25 cellular contexts compared by ENCODE assay signal in the genomic region with DNA sequence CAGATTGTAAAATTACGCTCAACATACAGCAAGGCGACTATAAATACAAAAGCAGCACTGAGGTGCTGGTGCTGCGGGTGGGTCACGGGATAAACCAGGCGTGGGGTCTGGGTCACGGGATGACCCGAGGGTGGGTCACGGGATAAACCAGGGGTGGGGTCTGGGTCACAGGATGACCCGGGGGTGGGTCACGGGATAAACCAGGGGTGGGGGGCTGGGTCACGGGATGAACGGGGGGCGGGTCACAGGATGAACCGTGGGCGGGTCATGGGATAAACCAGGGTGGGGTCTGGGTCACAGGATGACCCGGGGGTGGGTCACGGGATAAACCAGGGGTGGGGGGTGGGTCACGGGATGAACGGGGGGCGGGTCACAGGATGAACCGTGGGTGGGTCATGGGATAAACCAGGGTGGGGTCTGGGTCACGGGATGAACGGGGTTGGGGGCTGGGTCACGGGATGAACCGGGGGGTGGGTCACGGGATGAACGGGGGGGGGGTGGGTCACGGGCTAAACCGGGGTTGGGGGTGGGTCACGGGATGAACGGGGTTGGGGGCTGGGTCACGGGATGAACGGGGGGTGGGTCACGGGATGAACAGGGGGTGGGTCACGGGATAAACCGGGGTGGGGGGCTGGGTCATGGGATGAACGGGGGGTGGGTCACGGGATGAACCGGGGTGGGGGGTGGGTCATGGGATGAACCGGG. TPM values are rescaled to one million over a fixed set of nuclear protein-coding genes. Genes with fewer than 3 reads are reported as not detected.
DNase-seq lines count a peak whose midpoint lies in the region; ATAC-seq and TF ChIP-seq lines count a peak whose summit lies in the region.
"Had no signal": no experiment of that assay in that cellular context is flagged by ENCODE, and none has a peak within 500 bp of the region (broad histone marks: within the 10 kb centered on the region; RNA-seq: fewer than 3 reads in every experiment).

No MANE protein-coding gene starts in this region.

- no peak overlapping the region for H3K27ac Mint-ChIP-seq in activated CD4-positive, alpha-beta memory T cell treated with anti-CD3 and anti-CD28 coated beads for 36 hours
- no peak overlapping the region for H3K27ac Mint-ChIP-seq in activated CD4-positive, alpha-beta memory T cell treated with anti-CD3 and anti-CD28 coated beads, Interleukin-2, amount 10 ng/mL, durations not matched to agents 7 days and 5 days
- H3K27ac Mint-ChIP-seq: activated naive CD4-positive, alpha-beta T cell treated with anti-CD3 and anti-CD28 coated beads, Interleukin-2, amount 50 U/mL, for 72 hours; activated T-helper 17 cell treated with anti-CD3 and anti-CD28 coated beads, Interleukin-2, amount 50 U/mL, for 72 hours; CD4-positive, CD25-positive, alpha-beta regulatory T cell; immature natural killer cell had no signal

- H3K27ac ChIP-seq in PC-9: no peak overlapping the region
- no peak overlapping the region for H3K27ac ChIP-seq in testis
- H3K27ac ChIP-seq: gastroesophageal sphincter, parathyroid adenoma had no signal

- ATAC-seq in mucosa of descending colon (no peak), HG02852 (IDR thresholded peaks at IDR 0.05; ENCODE audit: unreplicated experiment) (no peak)
- ATAC-seq: activated naive CD4-positive, alpha-beta T cell treated with anti-CD3 and anti-CD28 coated beads, Interleukin-2, amount 50 U/mL, for 72 hours; activated T-helper 17 cell treated with anti-CD3 and anti-CD28 coated beads, Interleukin-2, amount 50 U/mL, for 72 hours; gastroesophageal sphincter had no signal

- no peaks in the 10 kb centered on the region for H3K9me3 Mint-ChIP-seq in activated CD4-positive, alpha-beta memory T cell treated with anti-CD3 and anti-CD28 coated beads for 36 hours
- H3K9me3 Mint-ChIP-seq in activated CD4-positive, alpha-beta memory T cell treated with anti-CD3 and anti-CD28 coated beads, Interleukin-2, amount 10 ng/mL, durations not matched to agents 7 days and 5 days: no peaks in the 10 kb centered on the region
- H3K9me3 Mint-ChIP-seq: activated T-helper 17 cell treated with anti-CD3 and anti-CD28 coated beads, Interleukin-2, amount 50 U/mL, for 72 hours had no signal

- intact Hi-C loops in activated CD4-positive, alpha-beta memory T cell treated with anti-CD3 and anti-CD28 coated beads for 36 hours (cut with micrococcal nuclease): no loop called here
- intact Hi-C loops in PC-9 (cut with micrococcal nuclease; ENCODE audit: unreplicated experiment) (no loop called here), mucosa of descending colon (cut with DNase I, micrococcal nuclease) (no loop called here), testis (cut with DNase I; ENCODE audit: low total_unique reads) (no loop called here)

- no peaks in the 10 kb centered on the region for H4K20me1 ChIP-seq in PC-9 (ENCODE audit: insufficient read depth)

- POLR2A ChIA-PET in activated CD4-positive, alpha-beta memory T cell treated with anti-CD3 and anti-CD28 coated beads for 36 hours (lab: Charles Lee): no interaction called here
- POLR2A ChIA-PET in activated CD4-positive, alpha-beta memory T cell treated with anti-CD3 and anti-CD28 coated beads, Interleukin-2, amount 10 ng/mL, durations not matched to agents 7 days and 5 days (lab: Charles Lee): no interaction called here
- POLR2A ChIA-PET in PC-9 (lab: Charles Lee; ENCODE audit: unreplicated experiment): no interaction called here

- H3K27me3 Mint-ChIP-seq in activated CD4-positive, alpha-beta memory T cell treated with anti-CD3 and anti-CD28 coated beads for 36 hours: peaks cover 18% of the 10 kb centered on the region
- peaks cover 11% of the 10 kb centered on the region for H3K27me3 Mint-ChIP-seq in activated CD4-positive, alpha-beta memory T cell treated with anti-CD3 and anti-CD28 coated beads, Interleukin-2, amount 10 ng/mL, durations not matched to agents 7 days and 5 days

- H3K79me2 ChIP-seq in PC-9 (ENCODE audit: low read depth): no peaks in the 10 kb centered on the region
- H3K79me2 ChIP-seq: parathyroid adenoma had no signal

- H3K9me2 ChIP-seq in PC-9 (ENCODE audit: insufficient read depth): no peaks in the 10 kb centered on the region

- H3K36me3 ChIP-seq in PC-9 (ENCODE audit: low read depth): no peaks in the 10 kb centered on the region
- no peaks in the 10 kb centered on the region for H3K36me3 ChIP-seq in mucosa of descending colon (ENCODE audit: low read depth)
- no peaks in the 10 kb centered on the region for H3K36me3 ChIP-seq in testis (ENCODE audit: low read depth, missing control alignments)
- H3K36me3 ChIP-seq: gastroesophageal sphincter, transverse colon had no signal

- no peak overlapping the region for H2AFZ ChIP-seq in PC-9
- H2AFZ ChIP-seq: parathyroid adenoma had no signal

- TF ChIP-seq POLR2A in testis (IDR thresholded peaks at IDR 0.05): no peak

- 0 out of 2 replicates have a peak, but pooled peaks cover 3% of the 10 kb centered on the region for H3K9me3 ChIP-seq in PC-9 (ENCODE audit: insufficient read depth, low read depth)
- no peaks in the 10 kb centered on the region for H3K9me3 ChIP-seq in mucosa of descending colon
- H3K9me3 ChIP-seq in testis: no peaks in the 10 kb centered on the region
- H3K9me3 ChIP-seq: transverse colon had no signal

- H3K27me3 ChIP-seq in PC-9 (ENCODE audit: insufficient read depth, low read depth) (peaks cover 41% of the 10 kb centered on the region), testis (no peaks in the 10 kb centered on the region)

- peaks cover 14% of the 10 kb centered on the region; the same call in 1 of the 2 replicates for H3F3A ChIP-seq in PC-9 (ENCODE audit: insufficient read depth, low read depth)

- 66 to 75% methylated on average over 19 to 29 of the region's 40 CpGs for WGBS in testis, 2 donors

- peak; percentile 5 for DNase-seq in activated CD4-positive, alpha-beta memory T cell treated with anti-CD3 and anti-CD28 coated beads for 36 hours
- DNase-seq in activated CD4-positive, alpha-beta memory T cell treated with anti-CD3 and anti-CD28 coated beads, Interleukin-2, amount 10 ng/mL, durations not matched to agents 7 days and 5 days: no peak
- no peak for DNase-seq in PC-9
- peak in 2 of 3 donors; percentile 32 to 38 for DNase-seq in mucosa of descending colon
- peak; percentile 7 for DNase-seq in testis
- no peak for DNase-seq in cerebellar nuclear complex (lab: John Stamatoyannopoulos, UW)
- no peak for DNase-seq in NCI-H2196 treated with DMSO at 0.1 percent for 48 hours (lab: John Stamatoyannopoulos, UW; ENCODE audit: unreplicated experiment)
- DNase-seq: activated CD4-positive, alpha-beta T cell treated with anti-CD3 and anti-CD28 coated beads, Interleukin-2, amount 50 U/mL, for 4 hours; activated CD4-positive, CD25-positive, alpha-beta regulatory T cell; amygdala; hippocampal formation; immature natural killer cell; NCI-H2107; NCI-H446; NCI-H82; stimulated activated CD4-positive, alpha-beta T cell treated with anti-CD3 and anti-CD28 coated beads, Interleukin-12 subunit alpha, Interleukin-12 subunit beta, amount 100 ng/mL, for 4 hours; stimulated activated CD4-positive, alpha-beta T cell treated with anti-CD3 and anti-CD28 coated beads, Interleukin-2, amount 100 ng/mL, for 48 hours had no signal

- TF ChIP-seq CTCF in PC-9 (conservative IDR thresholded peaks at IDR 0.05) (no peak), mucosa of descending colon (IDR thresholded peaks at IDR 0.05) (no peak), testis (IDR thresholded peaks at IDR 0.05) (no peak)

- no peaks in the 10 kb centered on the region for H3K4me1 Mint-ChIP-seq in activated CD4-positive, alpha-beta memory T cell treated with anti-CD3 and anti-CD28 coated beads for 36 hours (ENCODE audit: low read depth)
- H3K4me1 Mint-ChIP-seq in activated CD4-positive, alpha-beta memory T cell treated with anti-CD3 and anti-CD28 coated beads, Interleukin-2, amount 10 ng/mL, durations not matched to agents 7 days and 5 days: no peaks in the 10 kb centered on the region
- H3K4me1 Mint-ChIP-seq: activated T-helper 17 cell treated with anti-CD3 and anti-CD28 coated beads, Interleukin-2, amount 50 U/mL, for 72 hours; CD4-positive, CD25-positive, alpha-beta regulatory T cell; immature natural killer cell had no signal

- no peaks in the 10 kb centered on the region for H3K36me3 Mint-ChIP-seq in activated CD4-positive, alpha-beta memory T cell treated with anti-CD3 and anti-CD28 coated beads for 36 hours
- H3K36me3 Mint-ChIP-seq in activated CD4-positive, alpha-beta memory T cell treated with anti-CD3 and anti-CD28 coated beads, Interleukin-2, amount 10 ng/mL, durations not matched to agents 7 days and 5 days (ENCODE audit: low read depth): no peaks in the 10 kb centered on the region
- H3K36me3 Mint-ChIP-seq: activated naive CD4-positive, alpha-beta T cell treated with anti-CD3 and anti-CD28 coated beads, Interleukin-2, amount 50 U/mL, for 72 hours; CD4-positive, CD25-positive, alpha-beta regulatory T cell; IgD-negative memory B cell; immature natural killer cell had no signal

- H3K4me2 ChIP-seq in PC-9: peak overlapping the region; percentile 26

- H3K4me3 Mint-ChIP-seq in activated CD4-positive, alpha-beta memory T cell treated with anti-CD3 and anti-CD28 coated beads for 36 hours: no peak overlapping the region
- no peak overlapping the region for H3K4me3 Mint-ChIP-seq in activated CD4-positive, alpha-beta memory T cell treated with anti-CD3 and anti-CD28 coated beads, Interleukin-2, amount 10 ng/mL, durations not matched to agents 7 days and 5 days
- H3K4me3 Mint-ChIP-seq: activated T-helper 17 cell treated with anti-CD3 and anti-CD28 coated beads, Interleukin-2, amount 50 U/mL, for 72 hours; CD4-positive, CD25-positive, alpha-beta regulatory T cell; IgD-negative memory B cell; immature natural killer cell had no signal

- BruUV-seq in PC-9 (replicated peaks; lab: Mats Ljungman, UMichigan): no TSS peak

- 0 out of 2 replicates have a peak, but pooled peaks cover 6% of the 10 kb centered on the region for H3K4me1 ChIP-seq in PC-9 (replicated peaks; ENCODE audit: insufficient read depth)
- H3K4me1 ChIP-seq in mucosa of descending colon (ENCODE audit: low read depth): peaks cover 16% of the 10 kb centered on the region
- no peaks in the 10 kb centered on the region for H3K4me1 ChIP-seq in testis
- H3K4me1 ChIP-seq: gastroesophageal sphincter, parathyroid adenoma had no signal

- H3K4me3 ChIP-seq in PC-9 (no peak overlapping the region), mucosa of descending colon (no peak overlapping the region), testis (no peak overlapping the region)
- H3K4me3 ChIP-seq: gastroesophageal sphincter, transverse colon had no signal

- CTCF ChIA-PET in activated CD4-positive, alpha-beta memory T cell treated with anti-CD3 and anti-CD28 coated beads for 36 hours (lab: Charles Lee): no interaction called here
- CTCF ChIA-PET in activated CD4-positive, alpha-beta memory T cell treated with anti-CD3 and anti-CD28 coated beads, Interleukin-2, amount 10 ng/mL, durations not matched to agents 7 days and 5 days (lab: Charles Lee): no interaction called here
- CTCF ChIA-PET in PC-9 (lab: Charles Lee): no interaction called here

RNA-seq across cellular contexts. Expression of a gene that starts 30.2 kb away (rescaled TPM):
- total RNA-seq in activated CD4-positive, alpha-beta memory T cell treated with anti-CD3 and anti-CD28 coated beads for 36 hours: 1 to 10 TPM; 1.7 to 1.8 TPM
- total RNA-seq in activated CD4-positive, alpha-beta memory T cell treated with anti-CD3 and anti-CD28 coated beads, Interleukin-2, amount 10 ng/mL, durations not matched to agents 7 days and 5 days: 1 to 10 TPM; 1.2 to 1.6 TPM
- total RNA-seq in PC-9 (2021) (5.2 and 5.6 TPM in 2 replicates), mucosa of descending colon (100 to 1,000 TPM in 1 of 3 donors, 10 to 100 TPM in 2; 29.2 to 272 (median 77.7) TPM), testis (1 to 10 TPM; 2.3 to 3.8 TPM)
- 2.6 TPM for polyA plus RNA-seq in testis (ENCODE audit: insufficient read depth, low read depth, low replicate concordance)

RNA-seq across cellular contexts. Expression of a gene that starts 57.7 kb away (rescaled TPM):
- total RNA-seq in activated CD4-positive, alpha-beta memory T cell treated with anti-CD3 and anti-CD28 coated beads for 36 hours: 10 to 100 TPM; 21.6 to 22.5 TPM
- 10 to 100 TPM; 24.1 to 24.2 TPM for total RNA-seq in activated CD4-positive, alpha-beta memory T cell treated with anti-CD3 and anti-CD28 coated beads, Interleukin-2, amount 10 ng/mL, durations not matched to agents 7 days and 5 days
- total RNA-seq in PC-9 (2021) (83.3 and 86.8 TPM in 2 replicates), mucosa of descending colon (1 to 10 TPM; 7.3 to 9.7 (median 8.8) TPM), testis (10 to 100 TPM; 19.8 to 31.2 TPM)
- 18.5 TPM for polyA plus RNA-seq in testis (ENCODE audit: insufficient read depth, low read depth, low replicate concordance)

Comparison
In these comparisons a context has a peak if more than half of its experiments do, and no peak if none do; other contexts are left out.
1. DNase-seq: peak in activated CD4-positive, alpha-beta memory T cell treated with anti-CD3 and anti-CD28 coated beads for 36 hours (single experiment), mucosa of descending colon (2 of 3) and testis (single experiment); none in activated CD4-positive, alpha-beta memory T cell treated with anti-CD3 and anti-CD28 coated beads, Interleukin-2, amount 10 ng/mL, durations not matched to agents 7 days and 5 days (single experiment), PC-9 (0 of 2), cerebellar nuclear complex (0 of 2) and NCI-H2196 treated with DMSO at 0.1 percent for 48 hours (single experiment).